17 cellular contexts compared by ENCODE assay signal in the genomic region with DNA sequence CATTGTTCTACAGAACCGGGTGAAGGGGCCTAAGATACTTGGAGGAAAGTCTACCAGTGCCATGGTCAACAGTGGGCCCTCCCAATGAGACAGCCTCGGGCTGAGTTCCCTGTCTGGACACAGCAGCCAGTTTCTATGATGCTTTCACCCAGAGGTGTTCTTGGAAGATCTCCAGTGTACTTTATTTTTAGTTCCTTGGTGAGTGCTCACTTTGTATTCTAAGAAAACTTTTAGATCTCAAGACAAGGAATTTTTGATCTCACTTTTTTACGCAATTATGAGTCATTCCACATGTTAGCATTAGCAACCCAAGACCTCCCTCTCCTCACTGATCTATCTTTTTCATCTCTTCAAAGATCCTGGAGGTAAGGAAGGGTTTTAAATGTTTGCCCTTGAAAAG.
A peak's percentile ranks its signal among the peaks of the same experiment; 100 is the strongest.
DNase-seq lines count a peak whose midpoint lies in the region; ATAC-seq and TF ChIP-seq lines count a peak whose summit lies in the region.
"Had no signal": no experiment of that assay in that cellular context is flagged by ENCODE, and none has a peak within 500 bp of the region (broad histone marks: within the 10 kb centered on the region; RNA-seq: fewer than 3 reads in every experiment).

No MANE protein-coding gene starts in this region.

- in situ Hi-C loops in astrocyte of the spinal cord (cut with HindIII; ENCODE audit: low sequenced_read_pairs), result no loop called here

- TF ChIP-seq CTCF in AG10803 (conservative IDR thresholded peaks at IDR 0.05; ENCODE audit: low read length) (no peak), astrocyte of the spinal cord (IDR thresholded peaks at IDR 0.05; ENCODE audit: low read depth, low read length) (no peak)

- ATAC-seq in HG02642 (IDR thresholded peaks at IDR 0.05; ENCODE audit: poor library complexity, unreplicated experiment), result no peak

- DNase-seq in AG10803 (ENCODE audit: low read depth), result peak; percentile 52
- peak; percentile 87 for DNase-seq in HT1080 (ENCODE audit: low read depth)
- DNase-seq in astrocyte of the spinal cord (ENCODE audit: low read depth, low spot score), result peak; percentile 69
- DNase-seq in kidney tubule cell (ENCODE audit: low spot score), result peak; percentile 37
- no peak for DNase-seq in activated gamma-delta T cell (lab: John Stamatoyannopoulos, UW)
- DNase-seq in RPMI8226, result no peak
- DNase-seq in OCI-M1 (lab: John Stamatoyannopoulos, UW), result no peak
- DNase-seq: activated CD8-positive, alpha-beta memory T cell treated with anti-CD3 and anti-CD28 coated beads, Interleukin-2, amount 50 U/mL, for 48 hours; activated naive CD4-positive, alpha-beta T cell treated with anti-CD3 and anti-CD28 coated beads, Interleukin-2, amount 10 ng/mL, durations not matched to agents 7 days and 5 days; effector CD4-positive, alpha-beta T cell; MG63; NCI-H748 treated with DMSO at 0.1 percent for 48 hours; right cardiac atrium; stimulated activated CD4-positive, alpha-beta T cell treated with anti-CD3 and anti-CD28 coated beads, Interleukin-2, amount 100 ng/mL, for 48 hours had no signal

- H3K4me3 ChIP-seq in AG10803 (ENCODE audit: low read length) (no peak overlapping the region), astrocyte of the spinal cord (ENCODE audit: low read depth, low read length) (no peak overlapping the region)
- H3K4me3 ChIP-seq: cardiac muscle cell, MG63, neural progenitor cell had no signal

Comparison
In these comparisons a context has a peak if more than half of its experiments do, and no peak if none do; other contexts are left out.
1. DNase-seq: peak in AG10803 (single experiment), HT1080 (single experiment), astrocyte of the spinal cord (single experiment) and kidney tubule cell (single experiment); none in activated gamma-delta T cell (single experiment), RPMI8226 (single experiment) and OCI-M1 (single experiment).